8 cellular contexts compared by ENCODE assay signal in genomic region chr13:44575035-44575434, GRCh38. TPM values are rescaled to one million over a fixed set of nuclear protein-coding genes. Genes with fewer than 3 reads are reported as not detected.
DNase-seq lines count a peak whose midpoint lies in the region; ATAC-seq and TF ChIP-seq lines count a peak whose summit lies in the region.

No MANE protein-coding gene starts in this region.

- no peak for ATAC-seq in GM19467 (IDR thresholded peaks at IDR 0.05; ENCODE audit: unreplicated experiment)
- ATAC-seq in HG02870 (IDR thresholded peaks at IDR 0.05; ENCODE audit: unreplicated experiment) = no peak

- no peak for TF ChIP-seq CTCF in stomach (IDR thresholded peaks at IDR 0.05)

- H3K27ac ChIP-seq in iPS-20b (ENCODE audit: low read length) (no peak overlapping the region), stomach (peak overlapping the region; percentile 96 to 99 (median 98))

- peak overlapping the region; percentile 90 for H3K4me3 Mint-ChIP-seq in T-helper 1 cell treated with Interleukin-12 subunit alpha and Interleukin-12 subunit beta and Interleukin-4 antibody, amounts not matched to agents 30 μg/mL and 1 μg/mL, for 36 hours
- peak overlapping the region; percentile 92 for H3K4me3 Mint-ChIP-seq in activated naive CD8-positive, alpha-beta T cell

- H3K4me3 ChIP-seq in iPS-20b (ENCODE audit: low read length) (peak overlapping the region; percentile 81), stomach (peak overlapping the region; percentile 87 to 95 (median 94))

- TF ChIP-seq POLR2A in stomach (IDR thresholded peaks at IDR 0.05) = no peak

- peaks cover 10% of the 10 kb centered on the region for H3K36me3 Mint-ChIP-seq in T-helper 1 cell treated with Interleukin-12 subunit alpha and Interleukin-12 subunit beta and Interleukin-4 antibody, amounts not matched to agents 30 μg/mL and 1 μg/mL, for 36 hours (ENCODE audit: low read depth)
- peaks cover 2% of the 10 kb centered on the region for H3K36me3 Mint-ChIP-seq in activated naive CD8-positive, alpha-beta T cell

- intact Hi-C loops in stomach (cut with DNase I; ENCODE audit: low total_unique reads) = no loop called here

- H3K27me3 ChIP-seq in iPS-20b (ENCODE audit: insufficient read depth, low read length) (no peaks in the 10 kb centered on the region), stomach (no peaks in the 10 kb centered on the region)

- peak overlapping the region; percentile 87; the same call in 1 of the 2 replicates for H3K9ac ChIP-seq in iPS-20b (ENCODE audit: low read depth, low read length)

- H3K36me3 ChIP-seq in iPS-20b (ENCODE audit: insufficient read depth, low read depth, low read length) (peaks cover 18% of the 10 kb centered on the region), stomach (no peaks in the 10 kb centered on the region)

- H3K4me1 ChIP-seq in iPS-20b (ENCODE audit: insufficient read depth, low read length) (peaks cover 28% of the 10 kb centered on the region), stomach (peaks cover 27 to 64% (median 45%) of the 10 kb centered on the region in 4 donors)

- TF ChIP-seq EP300 in stomach (IDR thresholded peaks at IDR 0.05) = no peak

- H3K9me3 Mint-ChIP-seq in T-helper 1 cell treated with Interleukin-12 subunit alpha and Interleukin-12 subunit beta and Interleukin-4 antibody, amounts not matched to agents 30 μg/mL and 1 μg/mL, for 36 hours = no peaks in the 10 kb centered on the region
- H3K9me3 Mint-ChIP-seq in activated naive CD8-positive, alpha-beta T cell (ENCODE audit: low read depth) = no peaks in the 10 kb centered on the region

- WGBS in stomach, 5 donors = 47 to 92% (median 81%) methylated on average over 1 of the region's 1 CpG

- peaks cover 53% of the 10 kb centered on the region for H3K27me3 Mint-ChIP-seq in T-helper 1 cell treated with Interleukin-12 subunit alpha and Interleukin-12 subunit beta and Interleukin-4 antibody, amounts not matched to agents 30 μg/mL and 1 μg/mL, for 36 hours (ENCODE audit: low read depth)
- H3K27me3 Mint-ChIP-seq in activated naive CD8-positive, alpha-beta T cell = no peaks in the 10 kb centered on the region

- DNase-seq in T-helper 1 cell (no peak), stomach (no peak), superior temporal gyrus (ENCODE audit: extremely low spot score) (no peak)

- H3K9me3 ChIP-seq in iPS-20b (ENCODE audit: insufficient read depth, low read depth, low read length) = no peaks in the 10 kb centered on the region
- H3K9me3 ChIP-seq in stomach = no peaks in the 10 kb centered on the region

- H3K4me1 Mint-ChIP-seq in T-helper 1 cell treated with Interleukin-12 subunit alpha and Interleukin-12 subunit beta and Interleukin-4 antibody, amounts not matched to agents 30 μg/mL and 1 μg/mL, for 36 hours (ENCODE audit: low read depth) = peaks cover 20% of the 10 kb centered on the region
- peaks cover 55% of the 10 kb centered on the region for H3K4me1 Mint-ChIP-seq in activated naive CD8-positive, alpha-beta T cell (ENCODE audit: low read depth)

- H3K27ac Mint-ChIP-seq in T-helper 1 cell treated with Interleukin-12 subunit alpha and Interleukin-12 subunit beta and Interleukin-4 antibody, amounts not matched to agents 30 μg/mL and 1 μg/mL, for 36 hours = no peak overlapping the region
- H3K27ac Mint-ChIP-seq in activated naive CD8-positive, alpha-beta T cell = peak overlapping the region; percentile 64

RNA-seq across cellular contexts. Expression of gene TSC22D1, which starts 1.1 kb away (rescaled TPM):
- total RNA-seq in stomach = 100 to 1,000 TPM in 3 of 5 donors, 10 to 100 TPM in 2; 26.1 to 195 (median 127) TPM
- polyA plus RNA-seq in stomach = 100 to 1,000 TPM in 2 of 3 donors, 10 to 100 TPM in 1; 83.9 to 115 (median 107) TPM
